1 cellular context compared by ENCODE assay signal in genomic region chr14:103879570-103880333, GRCh38.
TF ChIP-seq lines count a peak whose summit lies in the region.

No MANE protein-coding gene starts in this region.

TF ChIP-seq in HepG2, 621 proteins besides CTCF, POLR2A, EP300 and RAD21 (continued from another document and continues in another):
- TF ChIP-seq HNF1A (IDR thresholded peaks at IDR 0.05; ENCODE audit: low read depth) (peak; percentile 98), HNF1A (CRISPR knock-in tag; IDR thresholded peaks at IDR 0.05; ENCODE audit: borderline replicate concordance) (peak; percentile 99), ZNF580 (CRISPR knock-in tag; IDR thresholded peaks at IDR 0.05; ENCODE audit: borderline replicate concordance, low read depth) (peak; percentile 67; the same call in 1 of the 2 replicates), NCOR1 (IDR thresholded peaks at IDR 0.05; ENCODE audit: borderline replicate concordance, low read length) (no peak; the same call in 1 of the 2 replicates), ZNF800 (CRISPR knock-in tag; IDR thresholded peaks at IDR 0.05) (peak; percentile 84; the same call in 1 of the 2 replicates), ZNF224 (CRISPR knock-in tag; IDR thresholded peaks at IDR 0.05) (peak; percentile 80; the same call in 1 of the 2 replicates), NFAT5 (CRISPR knock-in tag; IDR thresholded peaks at IDR 0.05) (no peak), ZNF274 (CRISPR knock-in tag; IDR thresholded peaks at IDR 0.05) (no peak), NFIB (CRISPR knock-in tag; IDR thresholded peaks at IDR 0.05; ENCODE audit: borderline replicate concordance) (no peak), TP53 (CRISPR knock-in tag; conservative IDR thresholded peaks at IDR 0.05) (0 out of 2 replicates have a peak, but pooled peaks have one; percentile 58), YEATS2 (CRISPR knock-in tag; IDR thresholded peaks at IDR 0.05; ENCODE audit: borderline replicate concordance) (no peak; the same call in 1 of the 2 replicates), PITX1 (CRISPR knock-in tag; IDR thresholded peaks at IDR 0.05) (peak; percentile 85), MTERF4 (CRISPR knock-in tag; IDR thresholded peaks at IDR 0.05) (0 out of 2 replicates have a peak, but pooled peaks have one; percentile 1), NFYC (CRISPR knock-in tag; IDR thresholded peaks at IDR 0.05) (peak; percentile 36), ZHX2 (IDR thresholded peaks at IDR 0.05; ENCODE audit: low read depth) (no peak), ZHX2 (CRISPR knock-in tag; IDR thresholded peaks at IDR 0.05; ENCODE audit: borderline replicate concordance) (no peak), SMARCE1 (IDR thresholded peaks at IDR 0.05; ENCODE audit: borderline replicate concordance) (no peak), NR2F6 (IDR thresholded peaks at IDR 0.05) (peak; percentile 77), NR2F6 (CRISPR knock-in tag; IDR thresholded peaks at IDR 0.05) (peak; percentile 94), HMG20A (CRISPR knock-in tag; IDR thresholded peaks at IDR 0.05; ENCODE audit: borderline replicate concordance) (peak; percentile 32), SNAPC5 (CRISPR knock-in tag; IDR thresholded peaks at IDR 0.05; ENCODE audit: borderline replicate concordance) (no peak), ZNF576 (CRISPR knock-in tag; IDR thresholded peaks at IDR 0.05) (no peak), ZZZ3 (CRISPR knock-in tag; IDR thresholded peaks at IDR 0.05; ENCODE audit: borderline replicate concordance) (no peak), ZBTB7A (CRISPR knock-in tag; IDR thresholded peaks at IDR 0.05) (peak; percentile 75; the same call in 1 of the 2 replicates), GLMP (CRISPR knock-in tag; IDR thresholded peaks at IDR 0.05; ENCODE audit: borderline replicate concordance) (no peak), TMF1 (CRISPR knock-in tag; IDR thresholded peaks at IDR 0.05; ENCODE audit: low read depth) (no peak; the same call in 1 of the 2 replicates), ESRRA (CRISPR knock-in tag; IDR thresholded peaks at IDR 0.05; ENCODE audit: low read depth) (peak; percentile 81), ZNF567 (CRISPR knock-in tag; IDR thresholded peaks at IDR 0.05; ENCODE audit: borderline replicate concordance) (peak; percentile 71; the same call in 1 of the 2 replicates), DNMT1 (CRISPR knock-in tag; IDR thresholded peaks at IDR 0.05) (no peak), ZNF512 (CRISPR knock-in tag; IDR thresholded peaks at IDR 0.05) (no peak), MAFG (CRISPR knock-in tag; IDR thresholded peaks at IDR 0.05) (no peak), HDAC2 (CRISPR knock-in tag; IDR thresholded peaks at IDR 0.05) (peak; percentile 92), CHCHD3 (CRISPR knock-in tag; IDR thresholded peaks at IDR 0.05) (no peak), SUZ12 (IDR thresholded peaks at IDR 0.05; ENCODE audit: low read depth, low read length) (no peak), NFYB (CRISPR knock-in tag; IDR thresholded peaks at IDR 0.05) (no peak; the same call in 1 of the 2 replicates), ZNF124 (CRISPR knock-in tag; IDR thresholded peaks at IDR 0.05) (peak; percentile 45; the same call in 1 of the 2 replicates), ARNTL (CRISPR knock-in tag; IDR thresholded peaks at IDR 0.05) (peak; percentile 87), ZNF788 (CRISPR knock-in tag; IDR thresholded peaks at IDR 0.05; ENCODE audit: borderline replicate concordance) (peak; percentile 92)
